ENCODE assay signal across 20 cellular contexts in genomic region chr3:40103829-40104228, GRCh38.
"Had no signal": no experiment of that assay in that cellular context is flagged by ENCODE, and none has a peak within 500 bp of the region (broad histone marks: within the 10 kb centered on the region; RNA-seq: fewer than 3 reads in every experiment).

No MANE protein-coding gene starts in this region.

- H3K36me3 ChIP-seq: MG63, SJCRH30 had no signal

- DNase-seq: KBM-7, NCI-H1092, NCI-H1105 treated with DMSO at 0.1 percent for 48 hours, NCI-H1417 treated with DMSO at 0.1 percent for 48 hours, NCI-H146, NCI-H1694 treated with DMSO at 0.1 percent for 48 hours, NCI-H1930, NCI-H2081, NCI-H2107, NCI-H2227 treated with DMSO at 0.1 percent for 48 hours, NCI-H524, NCI-H526 treated with DMSO at 0.1 percent for 48 hours, NCI-H748 treated with DMSO at 0.1 percent for 48 hours, RPMI8226, SHP77 treated with DMSO at 0.1 percent for 48 hours, SJCRH30 had no signal

- H3K27me3 ChIP-seq: MG63, SJCRH30 had no signal

- H3K4me1 ChIP-seq: SJCRH30 had no signal

- FAIRE-seq: RCC 7860 had no signal

- ATAC-seq: Right ventricle myocardium inferior, SK-N-SH treated with all-trans-retinoic acid at 6 μM for 48 hours had no signal

- H3K4me3 ChIP-seq: MG63, SJCRH30 had no signal

- H3K27ac ChIP-seq: SJCRH30 had no signal
